In genomic region chr2:64228126-64228678, GRCh38 we compare ENCODE assay signal across 8 cellular contexts.
DNase-seq lines count a peak whose midpoint lies in the region; ATAC-seq, FAIRE-seq and TF ChIP-seq lines count a peak whose summit lies in the region.

No MANE protein-coding gene starts in this region.

- H3K9me3 ChIP-seq in CD4-positive, alpha-beta T cell (ENCODE audit: control insufficient read depth, low read length), result no peaks in the 10 kb centered on the region
- H3K9me3 ChIP-seq in endothelial cell of umbilical vein (replicated peaks; ENCODE audit: control insufficient read depth, insufficient read depth, low read length) (no peaks in the 10 kb centered on the region), mesodermal cell (ENCODE audit: control insufficient read depth, low read length) (no peaks in the 10 kb centered on the region)

- no peaks in the 10 kb centered on the region for H3K9me3 Mint-ChIP-seq in CD4-positive, alpha-beta T cell

- POLR2A ChIA-PET in CD4-positive, alpha-beta T cell (lab: Charles Lee), result interaction anchor here (0.6 to 3.4 kb wide), 18 partner anchors 9 to 179 kb away, joined by 3 to 23 read pairs (median 4); no protein-coding TSS in a partner anchor
- POLR2A ChIA-PET in endothelial cell of umbilical vein (lab: Charles Lee), result interaction anchor here (1.2 kb wide), 1 partner anchor 34 kb away, joined by 3 read pairs; no protein-coding TSS in a partner anchor

- peak overlapping the region; percentile 30 for H3K27ac ChIP-seq in CD4-positive, alpha-beta T cell (ENCODE audit: low read depth, low read length)
- H3K27ac ChIP-seq in endothelial cell of umbilical vein (ENCODE audit: insufficient read depth, low read depth, low read length) (peak overlapping the region; percentile 10), mesodermal cell (ENCODE audit: low read depth, low read length, severe bottlenecking) (peak overlapping the region; percentile 83)

- H3K27me3 ChIP-seq in CD4-positive, alpha-beta T cell (ENCODE audit: control insufficient read depth, insufficient read depth, low read length), result no peaks in the 10 kb centered on the region
- no peaks in the 10 kb centered on the region for H3K27me3 ChIP-seq in endothelial cell of umbilical vein (ENCODE audit: control insufficient read depth in 2 of 2, insufficient read depth in 2 of 2, low read length in 2 of 2)

- BruUV-seq in endothelial cell of umbilical vein (replicated peaks; lab: Mats Ljungman, UMichigan), result no TSS peak

- peak; percentile 94 for ATAC-seq in CD4-positive, alpha-beta T cell (ENCODE audit: poor library complexity)
- peak; percentile 97 for ATAC-seq in GM19395 (IDR thresholded peaks at IDR 0.05; ENCODE audit: unreplicated experiment)
- peak; percentile 84 for ATAC-seq in HG03469 (IDR thresholded peaks at IDR 0.05; ENCODE audit: unreplicated experiment)

- CTCF ChIA-PET in CD4-positive, alpha-beta T cell (lab: Charles Lee), result interaction anchor here (0.6 to 1.4 kb wide), 2 partner anchors 16 to 179 kb away, joined by 3 to 6 read pairs; no protein-coding TSS in a partner anchor
- CTCF ChIA-PET in endothelial cell of umbilical vein (lab: Charles Lee), result interaction anchor here (0.8 to 1.8 kb wide), 9 partner anchors 9 to 260 kb away, joined by 3 to 20 read pairs (median 4); no protein-coding TSS in a partner anchor

- dilution Hi-C loops in endothelial cell of umbilical vein (cut with MboI; ENCODE audit: extremely low pct_ligation_motif_present, low sequenced_read_pairs), result no loop called here

- peak overlapping the region; percentile 91 for H3K4me3 Mint-ChIP-seq in CD4-positive, alpha-beta T cell

- H3K4me1 ChIP-seq in endothelial cell of umbilical vein (ENCODE audit: control insufficient read depth, extremely low read depth, insufficient read depth, low read length) (peaks cover 9% of the 10 kb centered on the region), mesodermal cell (ENCODE audit: control insufficient read depth, insufficient read depth, low read length, poor library complexity, severe bottlenecking) (peaks cover 21% of the 10 kb centered on the region)

- no peaks in the 10 kb centered on the region for H3K9me1 ChIP-seq in endothelial cell of umbilical vein (replicated peaks; ENCODE audit: control insufficient read depth, extremely low read depth, insufficient read depth, low read length)

- peak; percentile 42 for TF ChIP-seq POLR2A in endothelial cell of umbilical vein (IDR thresholded peaks at IDR 0.05; ENCODE audit: low read depth, low read length)

- H3K4me1 Mint-ChIP-seq in CD4-positive, alpha-beta T cell (ENCODE audit: low read depth), result peaks cover 19% of the 10 kb centered on the region

- peak overlapping the region; percentile 80 for H3K27ac Mint-ChIP-seq in CD4-positive, alpha-beta T cell

- H3K4me2 ChIP-seq in endothelial cell of umbilical vein (ENCODE audit: insufficient read depth, low read length), result peak overlapping the region; percentile 98

- peak; percentile 34 to 69 (median 50) for DNase-seq in CD4-positive, alpha-beta T cell
- DNase-seq in NCI-H774 (lab: John Stamatoyannopoulos, UW) (peak; percentile 84), endothelial cell of umbilical vein (ENCODE audit: low read depth, low spot score) (peak; percentile 84)
- peak; percentile 80 for DNase-seq in activated CD8-positive, alpha-beta memory T cell treated with anti-CD3 and anti-CD28 coated beads, Interleukin-2, amount 50 U/mL, for 48 hours
- peak; percentile 52 for DNase-seq in stimulated activated CD8-positive, alpha-beta memory T cell treated with anti-CD3 and anti-CD28 coated beads, Interleukin-4, amount 100 ng/mL, for 24 hours (ENCODE audit: low read depth)

- H4K20me1 ChIP-seq in endothelial cell of umbilical vein (replicated peaks; ENCODE audit: control insufficient read depth, extremely low read depth, insufficient read depth, low read length), result no peaks in the 10 kb centered on the region

- H3K36me3 ChIP-seq in endothelial cell of umbilical vein (ENCODE audit: control insufficient read depth in 2 of 2, extremely low read depth in 1 of 2, insufficient read depth in 2 of 2, low read length in 2 of 2) (no peaks in the 10 kb centered on the region), mesodermal cell (ENCODE audit: control insufficient read depth, insufficient read depth, low read length) (no peaks in the 10 kb centered on the region)

- H3K9ac ChIP-seq in endothelial cell of umbilical vein (replicated peaks; ENCODE audit: extremely low read depth, insufficient read depth, low read length), result peak overlapping the region; percentile 54

- peak overlapping the region; percentile 99 for H2AFZ ChIP-seq in endothelial cell of umbilical vein (ENCODE audit: low read depth, low read length)

- FAIRE-seq in endothelial cell of umbilical vein (lab: Jason Lieb, UNC), result peak; percentile 94

- H3K36me3 Mint-ChIP-seq in CD4-positive, alpha-beta T cell (ENCODE audit: low read depth), result no peaks in the 10 kb centered on the region

- no peaks in the 10 kb centered on the region for H3K79me2 ChIP-seq in endothelial cell of umbilical vein (ENCODE audit: control insufficient read depth, insufficient read depth, low read length)

- H3K4me3 ChIP-seq in endothelial cell of umbilical vein (replicated peaks in 1 of 3; ENCODE audit: insufficient read depth in 1 of 3, low read depth in 1 of 3, low read length in 3 of 3) (peak overlapping the region; percentile 32 to 72 (median 70)), mesodermal cell (ENCODE audit: extremely low read depth, insufficient read depth, low read length, poor library complexity, severe bottlenecking) (peak overlapping the region; percentile 9)

- no peak for TF ChIP-seq CTCF in CD4-positive, alpha-beta T cell (IDR thresholded peaks at IDR 0.05)
- TF ChIP-seq CTCF in endothelial cell of umbilical vein (IDR thresholded peaks at IDR 0.05; ENCODE audit: extremely low read depth in 1 of 2, insufficient read depth in 1 of 2, low read depth in 1 of 2, low read length in 2 of 2), result no peak

- 4 to 11% methylated on average over 8 to 19 of the region's 26 CpGs for WGBS in mesodermal cell (ENCODE audit: insufficient coverage in 2 of 2), 2 experiments

- intact Hi-C loops in CD4-positive, alpha-beta T cell (cut with DNase I, micrococcal nuclease), result loop anchor here in 1 of 2 experiments (5.0 kb wide), 1 partner anchor 81 kb away; no protein-coding TSS in a partner anchor
- intact Hi-C loops in endothelial cell of umbilical vein (cut with micrococcal nuclease), result loop anchor here (1.0 kb wide), 2 partner anchors 35 to 84 kb away; partner anchors contain the start of gene PELI1

- no peaks in the 10 kb centered on the region for H3K27me3 Mint-ChIP-seq in CD4-positive, alpha-beta T cell

TF ChIP-seq in endothelial cell of umbilical vein, 7 proteins besides CTCF, POLR2A, EP300 and RAD21:
- no peak for TF ChIP-seq MYC (IDR thresholded peaks at IDR 0.05; ENCODE audit: low read depth, low read length)
- no peak for TF ChIP-seq EZH2 (IDR thresholded peaks at IDR 0.05; ENCODE audit: borderline replicate concordance, low read depth, low read length, severe bottlenecking)
- TF ChIP-seq MAX (IDR thresholded peaks at IDR 0.05; ENCODE audit: insufficient read depth, insufficient read length), result no peak
- no peak for TF ChIP-seq POLR2AphosphoS5 (IDR thresholded peaks at IDR 0.05; ENCODE audit: insufficient read depth, low read depth, low read length)
- TF ChIP-seq JUN (IDR thresholded peaks at IDR 0.05; ENCODE audit: borderline replicate concordance, insufficient read depth, insufficient read length, low read depth), result no peak
- TF ChIP-seq FOS (IDR thresholded peaks at IDR 0.05; ENCODE audit: borderline replicate concordance, insufficient read depth, low read length), result no peak
- no peak for TF ChIP-seq GATA2 (IDR thresholded peaks at IDR 0.05; ENCODE audit: insufficient read depth, insufficient read length, low read depth, low read length)

Comparison
In these comparisons a context has a peak if more than half of its experiments do, and no peak if none do; other contexts are left out.
1. Peak in every context shown above with its lines: DNase-seq, ATAC-seq, H3K4me3 ChIP-seq and H3K27ac ChIP-seq.
2. H3K27ac ChIP-seq: peak in every context shown above with its lines; median percentile 83 in mesodermal cell; 30 in CD4-positive, alpha-beta T cell; 10 in endothelial cell of umbilical vein.